In genomic region chr2:189037518-189037917, GRCh38 we compare ENCODE assay signal across 23 cellular contexts.
DNase-seq lines count a peak whose midpoint lies in the region; ATAC-seq, FAIRE-seq and TF ChIP-seq lines count a peak whose summit lies in the region.
"Had no signal": no experiment of that assay in that cellular context is flagged by ENCODE, and none has a peak within 500 bp of the region (broad histone marks: within the 10 kb centered on the region; RNA-seq: fewer than 3 reads in every experiment).

No MANE protein-coding gene starts in this region.

- DNase-seq in A549 (ENCODE audit: low read depth in 1 of 2, low spot score in 1 of 2) (no peak), HTR-8/SVneo (ENCODE audit: insufficient read length, low spot score) (peak; percentile 10), astrocyte of the hippocampus (ENCODE audit: low read depth, low spot score) (peak; percentile 28), foreskin keratinocyte (peak; percentile 9 to 40), NCI-H2029 treated with DMSO at 0.1 percent for 48 hours (lab: John Stamatoyannopoulos, UW) (no peak), NCI-H1694 (lab: John Stamatoyannopoulos, UW) (no peak)
- DNase-seq: activated CD4-positive, alpha-beta T cell treated with anti-CD3 and anti-CD28 coated beads, Interleukin-2, amount 50 U/mL, for 1 hour; activated naive CD4-positive, alpha-beta T cell treated with anti-CD3 and anti-CD28 coated beads for 36 hours; CD8-positive, alpha-beta T cell; esophagus squamous epithelium; hypothalamus; midbrain; MM.1S; NCI-H187 treated with DMSO at 0.1 percent for 48 hours; NCI-H526 treated with DMSO at 0.1 percent for 48 hours; retina; stimulated activated naive CD4-positive, alpha-beta T cell treated with Interleukin-2 at 50 U/mL for 16 hours; upper lobe of right lung had no signal

- WGBS in A549 (ENCODE audit: missing lambda C conversion rate), result 92% methylated on average over 1 of the region's 1 CpG

- POLR2A ChIA-PET in A549 (lab: Yijun Ruan, JAX), result no interaction called here

- no peaks in the 10 kb centered on the region for H3K9me3 ChIP-seq in A549
- H3K9me3 ChIP-seq: ascending aorta, esophagus squamous epithelium, upper lobe of right lung had no signal

- FAIRE-seq in A549 (lab: Jason Lieb, UNC) (no peak), HTR-8/SVneo (lab: Jason Lieb, UNC) (no peak)
- FAIRE-seq: GM19239 had no signal

- no peak for TF ChIP-seq EP300 in A549 (IDR thresholded peaks at IDR 0.05)

- H3K27ac ChIP-seq in A549 (no peak overlapping the region), foreskin keratinocyte (no peak overlapping the region)
- H3K27ac ChIP-seq: ascending aorta, esophagus squamous epithelium, upper lobe of right lung had no signal

- no peak for TF ChIP-seq CTCF in A549 (IDR thresholded peaks at IDR 0.05)
- no peak for TF ChIP-seq CTCF in foreskin keratinocyte (conservative IDR thresholded peaks at IDR 0.05)

- no peak overlapping the region for H3K4me3 ChIP-seq in A549
- H3K4me3 ChIP-seq: ascending aorta, esophagus squamous epithelium, upper lobe of right lung had no signal

- ATAC-seq in A549 (no peak), foreskin keratinocyte (peak; percentile 69), GM21737 (IDR thresholded peaks at IDR 0.05; ENCODE audit: unreplicated experiment) (no peak), HG03280 (IDR thresholded peaks at IDR 0.05; ENCODE audit: unreplicated experiment) (no peak)
- ATAC-seq: CD8-positive, alpha-beta T cell; Panc1; upper lobe of right lung had no signal

- no peak for TF ChIP-seq POLR2A in A549 (IDR thresholded peaks at IDR 0.05; ENCODE audit: low read length)

- no peak for TF ChIP-seq RAD21 in A549 (conservative IDR thresholded peaks at IDR 0.05 in 1 of 2, IDR thresholded peaks at IDR 0.05 in 1 of 2)

- no peak overlapping the region for H3K4me2 ChIP-seq in A549

- no peaks in the 10 kb centered on the region for H3K27me3 ChIP-seq in foreskin keratinocyte
- H3K27me3 ChIP-seq: ascending aorta, esophagus squamous epithelium, upper lobe of right lung had no signal

- CTCF ChIA-PET in A549 (lab: Yijun Ruan, JAX), result no interaction called here

- H3K4me1 ChIP-seq in A549 (peaks cover 8% of the 10 kb centered on the region), foreskin keratinocyte (peaks cover 10% of the 10 kb centered on the region)
- H3K4me1 ChIP-seq: ascending aorta, upper lobe of right lung had no signal

TF ChIP-seq in A549, 52 proteins besides CTCF, POLR2A, EP300 and RAD21:
- no peak for TF ChIP-seq FOSL2 (IDR thresholded peaks at IDR 0.05)
- TF ChIP-seq FOSL2 (CRISPR knock-in tag; IDR thresholded peaks at IDR 0.05), result peak; percentile 69
- TF ChIP-seq TP53 (CRISPR knock-in tag; IDR thresholded peaks at IDR 0.05), result no peak

Comparison
In these comparisons a context has a peak if more than half of its experiments do, and no peak if none do; other contexts are left out.
1. DNase-seq: peak in HTR-8/SVneo (single experiment), astrocyte of the hippocampus (single experiment) and foreskin keratinocyte (2 of 2); none in A549 (0 of 2), NCI-H2029 treated with DMSO at 0.1 percent for 48 hours (single experiment) and NCI-H1694 (single experiment).